Comparison of ENCODE assay signal across 17 cellular contexts in genomic region chr3:178295257-178295912, GRCh38.
A peak's percentile ranks its signal among the peaks of the same experiment; 100 is the strongest.
DNase-seq lines count a peak whose midpoint lies in the region; ATAC-seq, FAIRE-seq and TF ChIP-seq lines count a peak whose summit lies in the region.
"Had no signal": no experiment of that assay in that cellular context is flagged by ENCODE, and none has a peak within 500 bp of the region (broad histone marks: within the 10 kb centered on the region; RNA-seq: fewer than 3 reads in every experiment).

No MANE protein-coding gene starts in this region.

- CTCF ChIA-PET in naive thymus-derived CD4-positive, alpha-beta T cell (lab: Charles Lee), result no interaction called here

- H3K27ac Mint-ChIP-seq in progenitor cell of endocrine pancreas, result no peak overlapping the region
- H3K27ac Mint-ChIP-seq in naive thymus-derived CD4-positive, alpha-beta T cell, result no peak overlapping the region
- H3K27ac Mint-ChIP-seq: activated naive CD8-positive, alpha-beta T cell treated with anti-CD3 and anti-CD28 coated beads, Interleukin-2, amount 50 U/mL, for 24 hours had no signal

- H3K9me3 ChIP-seq in left lung, result no peaks in the 10 kb centered on the region
- no peaks in the 10 kb centered on the region for H3K9me3 ChIP-seq in naive thymus-derived CD4-positive, alpha-beta T cell (ENCODE audit: control insufficient read depth in 2 of 3, low read length in 3 of 3)
- H3K9me3 ChIP-seq: pancreas had no signal

- ATAC-seq in left lung, result peak; percentile 44
- no peak for ATAC-seq in GM19351 (IDR thresholded peaks at IDR 0.05; ENCODE audit: unreplicated experiment)
- ATAC-seq in naive thymus-derived CD4-positive, alpha-beta T cell, result no peak
- ATAC-seq: activated naive CD8-positive, alpha-beta T cell treated with anti-CD3 and anti-CD28 coated beads, Interleukin-2, amount 50 U/mL, for 24 hours; pancreas; PC-3 had no signal

- no peak overlapping the region for H3K27ac ChIP-seq in left lung
- H3K27ac ChIP-seq in naive thymus-derived CD4-positive, alpha-beta T cell (ENCODE audit: low read depth, low read length), result no peak overlapping the region
- H3K27ac ChIP-seq: pancreas had no signal

- TF ChIP-seq CTCF in AG09309 (IDR thresholded peaks at IDR 0.05; ENCODE audit: control insufficient read depth, insufficient read depth, low read depth, low read length, missing control alignments) (no peak), left lung (IDR thresholded peaks at IDR 0.05) (no peak), progenitor cell of endocrine pancreas (IDR thresholded peaks at IDR 0.05; ENCODE audit: unreplicated experiment) (no peak)

- H3K27me3 Mint-ChIP-seq in progenitor cell of endocrine pancreas, result no peaks in the 10 kb centered on the region
- no peaks in the 10 kb centered on the region for H3K27me3 Mint-ChIP-seq in naive thymus-derived CD4-positive, alpha-beta T cell
- H3K27me3 Mint-ChIP-seq: activated naive CD8-positive, alpha-beta T cell treated with anti-CD3 and anti-CD28 coated beads, Interleukin-2, amount 50 U/mL, for 24 hours had no signal

- no peaks in the 10 kb centered on the region for H3K36me3 ChIP-seq in left lung
- no peaks in the 10 kb centered on the region for H3K36me3 ChIP-seq in naive thymus-derived CD4-positive, alpha-beta T cell (ENCODE audit: control insufficient read depth in 2 of 3, insufficient read depth in 3 of 3, low read length in 3 of 3)
- H3K36me3 ChIP-seq: pancreas had no signal

- POLR2A ChIA-PET in naive thymus-derived CD4-positive, alpha-beta T cell (lab: Charles Lee), result no interaction called here

- H3K9me3 Mint-ChIP-seq in progenitor cell of endocrine pancreas (ENCODE audit: low read depth), result no peaks in the 10 kb centered on the region
- no peaks in the 10 kb centered on the region for H3K9me3 Mint-ChIP-seq in naive thymus-derived CD4-positive, alpha-beta T cell
- H3K9me3 Mint-ChIP-seq: activated naive CD8-positive, alpha-beta T cell treated with anti-CD3 and anti-CD28 coated beads, Interleukin-2, amount 50 U/mL, for 24 hours had no signal

- H3K4me1 ChIP-seq in left lung, result no peaks in the 10 kb centered on the region
- H3K4me1 ChIP-seq in naive thymus-derived CD4-positive, alpha-beta T cell (ENCODE audit: control insufficient read depth in 2 of 2, insufficient read depth in 2 of 2, low read length in 2 of 2), result no peaks in the 10 kb centered on the region
- H3K4me1 ChIP-seq: pancreas had no signal

- DNase-seq in AG09309 (ENCODE audit: low read depth) (peak; percentile 98), HTR-8/SVneo (ENCODE audit: insufficient read length, low spot score) (peak; percentile 2), dedifferentiated amniotic fluid mesenchymal stem cell (ENCODE audit: extremely low spot score) (peak; percentile 70), left lung (no peak), progenitor cell of endocrine pancreas (ENCODE audit: low spot score, unreplicated experiment) (no peak)
- no peak for DNase-seq in activated CD4-positive, CD25-positive, alpha-beta regulatory T cell (lab: John Stamatoyannopoulos, UW)
- DNase-seq in naive thymus-derived CD4-positive, alpha-beta T cell, result no peak
- DNase-seq: activated CD4-positive, alpha-beta T cell treated with anti-CD3 and anti-CD28 coated beads, Interleukin-2, amount 50 U/mL, for 48 hours; activated naive CD8-positive, alpha-beta T cell treated with anti-CD3 and anti-CD28 coated beads, Interleukin-2, amount 50 U/mL, for 24 hours; hippocampal formation; NCI-H1694; NCI-H524 treated with DMSO at 0.1 percent for 48 hours; pancreas; PC-3; stimulated activated naive CD4-positive, alpha-beta T cell; trophoblast cell had no signal

- H3K4me3 ChIP-seq in AG09309 (ENCODE audit: control insufficient read depth, low read depth, low read length) (no peak overlapping the region), left lung (no peak overlapping the region)
- H3K4me3 ChIP-seq in naive thymus-derived CD4-positive, alpha-beta T cell (ENCODE audit: low read length), result no peak overlapping the region
- H3K4me3 ChIP-seq: pancreas had no signal

- H3K4me3 Mint-ChIP-seq in progenitor cell of endocrine pancreas (ENCODE audit: low read depth), result no peak overlapping the region
- H3K4me3 Mint-ChIP-seq in naive thymus-derived CD4-positive, alpha-beta T cell, result no peak overlapping the region
- H3K4me3 Mint-ChIP-seq: activated naive CD8-positive, alpha-beta T cell treated with anti-CD3 and anti-CD28 coated beads, Interleukin-2, amount 50 U/mL, for 24 hours had no signal

- H3K27me3 ChIP-seq in left lung, result no peaks in the 10 kb centered on the region
- H3K27me3 ChIP-seq in naive thymus-derived CD4-positive, alpha-beta T cell (ENCODE audit: control insufficient read depth in 2 of 2, insufficient read depth in 2 of 2, low read length in 2 of 2), result no peaks in the 10 kb centered on the region
- H3K27me3 ChIP-seq: pancreas had no signal

- no peak for FAIRE-seq in HTR-8/SVneo (lab: Jason Lieb, UNC)

- intact Hi-C loops in left lung (cut with DNase I), result no loop called here
- intact Hi-C loops in naive thymus-derived CD4-positive, alpha-beta T cell (cut with micrococcal nuclease), result no loop called here

- no peaks in the 10 kb centered on the region for H3K4me1 Mint-ChIP-seq in progenitor cell of endocrine pancreas (ENCODE audit: low read depth)
- no peaks in the 10 kb centered on the region for H3K4me1 Mint-ChIP-seq in naive thymus-derived CD4-positive, alpha-beta T cell
- H3K4me1 Mint-ChIP-seq: activated naive CD8-positive, alpha-beta T cell treated with anti-CD3 and anti-CD28 coated beads, Interleukin-2, amount 50 U/mL, for 24 hours had no signal

- no peaks in the 10 kb centered on the region for H3K36me3 Mint-ChIP-seq in progenitor cell of endocrine pancreas (ENCODE audit: insufficient read depth)
- H3K36me3 Mint-ChIP-seq in naive thymus-derived CD4-positive, alpha-beta T cell, result no peaks in the 10 kb centered on the region

Comparison
In these comparisons a context has a peak if more than half of its experiments do, and no peak if none do; other contexts are left out.
1. DNase-seq: peak in AG09309 (single experiment), HTR-8/SVneo (single experiment) and dedifferentiated amniotic fluid mesenchymal stem cell (single experiment); none in left lung (0 of 2), progenitor cell of endocrine pancreas (single experiment), activated CD4-positive, CD25-positive, alpha-beta regulatory T cell (0 of 4) and naive thymus-derived CD4-positive, alpha-beta T cell (0 of 9).